1 cellular context compared by ENCODE assay signal in the genomic region with DNA sequence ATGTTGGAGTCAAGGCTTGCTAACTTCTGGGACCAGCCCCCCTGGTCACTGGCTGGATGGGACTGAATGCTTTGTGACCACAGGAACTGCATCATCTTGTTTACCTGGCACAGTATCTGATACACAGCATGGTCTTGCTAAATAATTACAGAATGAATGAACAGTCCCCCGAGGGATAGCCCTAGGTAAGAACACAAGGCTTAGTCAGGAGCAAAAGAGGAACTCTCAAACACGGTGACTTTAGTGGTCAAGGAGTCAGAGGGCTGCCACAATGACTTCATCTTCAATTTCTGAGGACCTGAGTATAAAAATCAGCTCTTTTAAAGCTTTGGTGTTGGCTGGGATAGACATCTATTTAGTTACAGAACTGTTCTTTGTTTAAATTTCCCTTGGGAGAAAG.
TF ChIP-seq lines count a peak whose summit lies in the region.

No MANE protein-coding gene starts in this region.

TF ChIP-seq in WTC11, 78 proteins besides CTCF, POLR2A, EP300 and RAD21 (continued from another document):
- TF ChIP-seq, protein P1, sequence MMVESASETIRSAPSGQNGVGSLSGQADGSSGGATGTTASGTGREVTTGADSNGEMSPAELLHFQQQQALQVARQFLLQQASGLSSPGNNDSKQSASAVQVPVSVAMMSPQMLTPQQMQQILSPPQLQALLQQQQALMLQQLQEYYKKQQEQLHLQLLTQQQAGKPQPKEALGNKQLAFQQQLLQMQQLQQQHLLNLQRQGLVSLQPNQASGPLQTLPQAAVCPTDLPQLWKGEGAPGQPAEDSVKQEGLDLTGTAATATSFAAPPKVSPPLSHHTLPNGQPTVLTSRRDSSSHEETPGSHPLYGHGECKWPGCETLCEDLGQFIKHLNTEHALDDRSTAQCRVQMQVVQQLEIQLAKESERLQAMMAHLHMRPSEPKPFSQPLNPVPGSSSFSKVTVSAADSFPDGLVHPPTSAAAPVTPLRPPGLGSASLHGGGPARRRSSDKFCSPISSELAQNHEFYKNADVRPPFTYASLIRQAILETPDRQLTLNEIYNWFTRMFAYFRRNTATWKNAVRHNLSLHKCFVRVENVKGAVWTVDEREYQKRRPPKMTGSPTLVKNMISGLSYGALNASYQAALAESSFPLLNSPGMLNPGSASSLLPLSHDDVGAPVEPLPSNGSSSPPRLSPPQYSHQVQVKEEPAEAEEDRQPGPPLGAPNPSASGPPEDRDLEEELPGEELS (CRISPR knock-in tag; IDR thresholded peaks at IDR 0.05): no peak
- TF ChIP-seq, protein P2, sequence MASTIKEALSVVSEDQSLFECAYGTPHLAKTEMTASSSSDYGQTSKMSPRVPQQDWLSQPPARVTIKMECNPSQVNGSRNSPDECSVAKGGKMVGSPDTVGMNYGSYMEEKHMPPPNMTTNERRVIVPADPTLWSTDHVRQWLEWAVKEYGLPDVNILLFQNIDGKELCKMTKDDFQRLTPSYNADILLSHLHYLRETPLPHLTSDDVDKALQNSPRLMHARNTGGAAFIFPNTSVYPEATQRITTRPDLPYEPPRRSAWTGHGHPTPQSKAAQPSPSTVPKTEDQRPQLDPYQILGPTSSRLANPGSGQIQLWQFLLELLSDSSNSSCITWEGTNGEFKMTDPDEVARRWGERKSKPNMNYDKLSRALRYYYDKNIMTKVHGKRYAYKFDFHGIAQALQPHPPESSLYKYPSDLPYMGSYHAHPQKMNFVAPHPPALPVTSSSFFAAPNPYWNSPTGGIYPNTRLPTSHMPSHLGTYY (CRISPR knock-in tag; IDR thresholded peaks at IDR 0.05): no peak
- TF ChIP-seq ZNF219 (CRISPR knock-in tag; IDR thresholded peaks at IDR 0.05; ENCODE audit: borderline replicate concordance) (no peak), FOXK1 (CRISPR knock-in tag; IDR thresholded peaks at IDR 0.05) (no peak), JAZF1 (CRISPR knock-in tag; IDR thresholded peaks at IDR 0.05) (no peak), PRRX2 (CRISPR knock-in tag; IDR thresholded peaks at IDR 0.05) (no peak), SMAD3 (CRISPR knock-in tag; IDR thresholded peaks at IDR 0.05; ENCODE audit: borderline replicate concordance) (no peak)
- TF ChIP-seq, protein P3, sequence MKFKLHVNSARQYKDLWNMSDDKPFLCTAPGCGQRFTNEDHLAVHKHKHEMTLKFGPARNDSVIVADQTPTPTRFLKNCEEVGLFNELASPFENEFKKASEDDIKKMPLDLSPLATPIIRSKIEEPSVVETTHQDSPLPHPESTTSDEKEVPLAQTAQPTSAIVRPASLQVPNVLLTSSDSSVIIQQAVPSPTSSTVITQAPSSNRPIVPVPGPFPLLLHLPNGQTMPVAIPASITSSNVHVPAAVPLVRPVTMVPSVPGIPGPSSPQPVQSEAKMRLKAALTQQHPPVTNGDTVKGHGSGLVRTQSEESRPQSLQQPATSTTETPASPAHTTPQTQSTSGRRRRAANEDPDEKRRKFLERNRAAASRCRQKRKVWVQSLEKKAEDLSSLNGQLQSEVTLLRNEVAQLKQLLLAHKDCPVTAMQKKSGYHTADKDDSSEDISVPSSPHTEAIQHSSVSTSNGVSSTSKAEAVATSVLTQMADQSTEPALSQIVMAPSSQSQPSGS (CRISPR knock-in tag; IDR thresholded peaks at IDR 0.05; ENCODE audit: borderline replicate concordance, low read depth): no peak
- TF ChIP-seq, protein P4, sequence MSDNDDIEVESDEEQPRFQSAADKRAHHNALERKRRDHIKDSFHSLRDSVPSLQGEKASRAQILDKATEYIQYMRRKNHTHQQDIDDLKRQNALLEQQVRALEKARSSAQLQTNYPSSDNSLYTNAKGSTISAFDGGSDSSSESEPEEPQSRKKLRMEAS (CRISPR knock-in tag; IDR thresholded peaks at IDR 0.05): no peak
- TF ChIP-seq, protein P5, sequence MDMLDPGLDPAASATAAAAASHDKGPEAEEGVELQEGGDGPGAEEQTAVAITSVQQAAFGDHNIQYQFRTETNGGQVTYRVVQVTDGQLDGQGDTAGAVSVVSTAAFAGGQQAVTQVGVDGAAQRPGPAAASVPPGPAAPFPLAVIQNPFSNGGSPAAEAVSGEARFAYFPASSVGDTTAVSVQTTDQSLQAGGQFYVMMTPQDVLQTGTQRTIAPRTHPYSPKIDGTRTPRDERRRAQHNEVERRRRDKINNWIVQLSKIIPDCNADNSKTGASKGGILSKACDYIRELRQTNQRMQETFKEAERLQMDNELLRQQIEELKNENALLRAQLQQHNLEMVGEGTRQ (CRISPR knock-in tag; IDR thresholded peaks at IDR 0.05): no peak
- TF ChIP-seq, protein P6, sequence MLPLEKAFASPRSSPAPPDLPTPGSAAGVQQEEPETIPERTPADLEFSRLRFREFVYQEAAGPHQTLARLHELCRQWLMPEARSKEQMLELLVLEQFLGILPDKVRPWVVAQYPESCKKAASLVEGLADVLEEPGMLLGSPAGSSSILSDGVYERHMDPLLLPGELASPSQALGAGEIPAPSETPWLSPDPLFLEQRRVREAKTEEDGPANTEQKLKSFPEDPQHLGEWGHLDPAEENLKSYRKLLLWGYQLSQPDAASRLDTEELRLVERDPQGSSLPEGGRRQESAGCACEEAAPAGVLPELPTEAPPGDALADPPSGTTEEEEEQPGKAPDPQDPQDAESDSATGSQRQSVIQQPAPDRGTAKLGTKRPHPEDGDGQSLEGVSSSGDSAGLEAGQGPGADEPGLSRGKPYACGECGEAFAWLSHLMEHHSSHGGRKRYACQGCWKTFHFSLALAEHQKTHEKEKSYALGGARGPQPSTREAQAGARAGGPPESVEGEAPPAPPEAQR (CRISPR knock-in tag; IDR thresholded peaks at IDR 0.05): no peak
